8 cellular contexts compared by ENCODE assay signal in the genomic region with DNA sequence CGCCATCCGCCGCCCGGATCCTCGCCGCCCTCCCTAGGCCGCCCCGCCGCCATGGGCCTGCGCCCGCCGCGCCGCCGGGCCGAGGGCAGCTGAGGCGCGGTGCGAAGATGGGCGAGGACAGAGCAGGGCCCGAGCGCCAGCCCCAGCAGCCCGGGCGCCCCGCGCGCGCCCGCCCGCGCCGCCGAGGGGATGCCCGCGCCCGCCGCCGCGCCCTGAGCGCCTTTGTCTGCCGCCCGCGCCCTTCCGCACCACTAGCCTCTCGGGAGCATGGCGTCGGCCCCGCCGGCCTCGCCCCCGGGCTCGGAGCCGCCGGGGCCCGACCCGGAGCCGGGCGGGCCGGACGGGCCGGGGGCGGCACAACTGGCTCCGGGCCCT. TPM values are rescaled to one million over a fixed set of nuclear protein-coding genes. Genes with fewer than 3 reads are reported as not detected.
DNase-seq lines count a peak whose midpoint lies in the region; ATAC-seq and TF ChIP-seq lines count a peak whose summit lies in the region.

No MANE protein-coding gene starts in this region.

- under 1% methylated on average over 59 of the region's 63 CpGs for WGBS in prostate gland

- ATAC-seq in HG02759 (IDR thresholded peaks at IDR 0.05; ENCODE audit: unreplicated experiment) (peak; percentile 43), esophagus mucosa (peak; percentile 20)

- peaks cover 16% of the 10 kb centered on the region for H3K79me2 ChIP-seq in SU-DHL-6 (ENCODE audit: insufficient read depth, low read length)

- intact Hi-C loops in prostate gland (cut with DNase I): loop anchor here (2.0 kb wide), 1 partner anchor 101 kb away; a partner anchor contains a TSS

- H3K9ac ChIP-seq in SU-DHL-6 (ENCODE audit: low read length): peak overlapping the region; percentile 57

- no peak for TF ChIP-seq CTCF in SU-DHL-6 (IDR thresholded peaks at IDR 0.05; ENCODE audit: insufficient read depth, low read length, poor library complexity, severe bottlenecking)
- no peak for TF ChIP-seq CTCF in prostate gland (IDR thresholded peaks at IDR 0.05)

- H3K36me3 ChIP-seq in SU-DHL-6 (ENCODE audit: low read length): no peaks in the 10 kb centered on the region
- H3K36me3 ChIP-seq in prostate gland: no peaks in the 10 kb centered on the region

- TF ChIP-seq POLR2A in prostate gland (IDR thresholded peaks at IDR 0.05): no peak

- H4K20me1 ChIP-seq in SU-DHL-6 (ENCODE audit: low read depth, low read length): peaks cover 3% of the 10 kb centered on the region; the same call in 1 of the 2 replicates

- H3K4me1 ChIP-seq in prostate gland (replicated peaks): peaks cover 7% of the 10 kb centered on the region

- no peaks in the 10 kb centered on the region for H3K9me3 ChIP-seq in SU-DHL-6 (ENCODE audit: insufficient read depth, low read length)
- H3K9me3 ChIP-seq in prostate gland: no peaks in the 10 kb centered on the region

- peak; percentile 33 for DNase-seq in NCI-H2171 (lab: John Stamatoyannopoulos, UW)
- DNase-seq in NCI-H2171 treated with DMSO at 0.1 percent for 48 hours (lab: John Stamatoyannopoulos, UW): no peak
- no peak for DNase-seq in prostate gland (ENCODE audit: low spot score)
- DNase-seq in NCI-H345 (lab: John Stamatoyannopoulos, UW): no peak
- DNase-seq in HuH-7 (ENCODE audit: low spot score): no peak

- peak overlapping the region; percentile 43; the same call in 1 of the 2 replicates for H3K27ac ChIP-seq in SU-DHL-6 (ENCODE audit: low read depth, low read length)
- peak overlapping the region; percentile 90 to 96 for H3K27ac ChIP-seq in prostate gland

- no peak overlapping the region for H2AFZ ChIP-seq in SU-DHL-6 (ENCODE audit: low read depth, low read length, severe bottlenecking)

- H3K9me2 ChIP-seq in SU-DHL-6 (replicated peaks; ENCODE audit: insufficient read depth, low read length): no peaks in the 10 kb centered on the region

- peak overlapping the region; percentile 57 for H3K4me2 ChIP-seq in SU-DHL-6 (ENCODE audit: low read depth, low read length, poor library complexity, severe bottlenecking)

- 0 out of 2 replicates have a peak, but pooled peaks cover 8% of the 10 kb centered on the region for H3F3A ChIP-seq in SU-DHL-6 (ENCODE audit: insufficient read depth)

- H3K27me3 ChIP-seq in SU-DHL-6 (ENCODE audit: low read length) (no peaks in the 10 kb centered on the region), prostate gland (replicated peaks; ENCODE audit: insufficient read depth) (no peaks in the 10 kb centered on the region)

- H3K4me3 ChIP-seq in SU-DHL-6 (ENCODE audit: insufficient read depth, low read length, poor library complexity, severe bottlenecking): peak overlapping the region; percentile 60
- peak overlapping the region; percentile 54 to 62 for H3K4me3 ChIP-seq in prostate gland

RNA-seq across cellular contexts. Expression of a gene that starts 0.3 kb away (rescaled TPM):
- 6.3 TPM for total RNA-seq in esophagus mucosa
- 10 to 100 TPM; 33.2 to 93.2 TPM for total RNA-seq in prostate gland

RNA-seq across cellular contexts. Expression of a gene that starts 24.0 kb away (rescaled TPM):
- total RNA-seq in esophagus mucosa (8.4 TPM), prostate gland (10 to 100 TPM; 23.7 to 38.5 TPM)

RNA-seq across cellular contexts. Expression of a gene that starts 28.7 kb away (rescaled TPM):
- total RNA-seq in esophagus mucosa (25.3 TPM), prostate gland (100 to 1,000 TPM; 137 to 185 TPM)

RNA-seq across cellular contexts. Expression of a gene that starts 43.9 kb away (rescaled TPM):
- total RNA-seq in esophagus mucosa: 14.5 TPM
- total RNA-seq in prostate gland: 100 to 1,000 TPM in 1 of 2 donors, 10 to 100 TPM in 1; 36.8 to 207 TPM

RNA-seq across cellular contexts. Expression of a gene that starts 55.4 kb away (rescaled TPM):
- total RNA-seq in esophagus mucosa (50.8 TPM), prostate gland (10 to 100 TPM; 83.4 to 84.3 TPM)
